In genomic region chr1:9577423-9577822, GRCh38 we compare ENCODE assay signal across 23 cellular contexts. TPM values are rescaled to one million over a fixed set of nuclear protein-coding genes. Genes with fewer than 3 reads are reported as not detected.
DNase-seq lines count a peak whose midpoint lies in the region; ATAC-seq, FAIRE-seq and TF ChIP-seq lines count a peak whose summit lies in the region.
"Had no signal": no experiment of that assay in that cellular context is flagged by ENCODE, and none has a peak within 500 bp of the region (broad histone marks: within the 10 kb centered on the region; RNA-seq: fewer than 3 reads in every experiment).

No MANE protein-coding gene starts in this region.

- no peak for TF ChIP-seq CTCF in HepG2 (CRISPR knock-in tag; IDR thresholded peaks at IDR 0.05)
- TF ChIP-seq CTCF in right lobe of liver (IDR thresholded peaks at IDR 0.05), result no peak
- TF ChIP-seq CTCF in K562 (IDR thresholded peaks at IDR 0.05 in 2 of 3, conservative IDR thresholded peaks at IDR 0.05 in 1 of 3; ENCODE audit: insufficient read depth in 2 of 3, low read depth in 1 of 3, low read length in 3 of 3), result no peak
- TF ChIP-seq CTCF in progenitor cell of endocrine pancreas (IDR thresholded peaks at IDR 0.05; ENCODE audit: unreplicated experiment), result no peak

- no peaks in the 10 kb centered on the region for H3K4me1 Mint-ChIP-seq in T-helper 2 cell treated with Interferon-gamma antibody and Interleukin-4, amounts not matched to agents 5 μg/mL and 100 μg/mL, for 36 hours (ENCODE audit: low read depth)
- peaks cover 10% of the 10 kb centered on the region for H3K4me1 Mint-ChIP-seq in progenitor cell of endocrine pancreas (ENCODE audit: low read depth)
- H3K4me1 Mint-ChIP-seq: B cell; CD4-positive, CD25-positive, alpha-beta regulatory T cell had no signal

- TF ChIP-seq POLR2A in HepG2 (IDR thresholded peaks at IDR 0.05; ENCODE audit: insufficient read depth in 1 of 2, low read depth in 2 of 2, low read length in 2 of 2) (no peak), right lobe of liver (IDR thresholded peaks at IDR 0.05) (no peak), K562 (conservative IDR thresholded peaks at IDR 0.05) (0 out of 2 replicates have a peak, but pooled peaks have one; percentile 33)

- H3K9me3 ChIP-seq in HepG2 (ENCODE audit: low read length), result no peaks in the 10 kb centered on the region
- no peaks in the 10 kb centered on the region for H3K9me3 ChIP-seq in right lobe of liver
- no peaks in the 10 kb centered on the region for H3K9me3 ChIP-seq in K562 (replicated peaks; ENCODE audit: control insufficient read depth, insufficient read depth, low read depth, low read length)
- H3K9me3 ChIP-seq: BLaER1, Caco-2, HAP-1 had no signal

- H3K79me2 ChIP-seq in HepG2 (ENCODE audit: insufficient read depth, low read length), result peaks cover 7% of the 10 kb centered on the region
- no peaks in the 10 kb centered on the region for H3K79me2 ChIP-seq in K562 (ENCODE audit: control insufficient read depth, insufficient read depth, low read length)

- H3K27me3 Mint-ChIP-seq in T-helper 2 cell treated with Interferon-gamma antibody and Interleukin-4, amounts not matched to agents 5 μg/mL and 100 μg/mL, for 36 hours (ENCODE audit: low read depth), result no peaks in the 10 kb centered on the region
- H3K27me3 Mint-ChIP-seq in progenitor cell of endocrine pancreas, result no peaks in the 10 kb centered on the region
- H3K27me3 Mint-ChIP-seq: B cell; CD4-positive, CD25-positive, alpha-beta regulatory T cell had no signal

- CTCF ChIA-PET in HepG2 (lab: Yijun Ruan, JAX; ENCODE audit: low intra/inter-chr PET ratio, low total read pairs) (no interaction called here), K562 (lab: Yijun Ruan, JAX; ENCODE audit: low intra/inter-chr PET ratio) (no interaction called here)

- peaks cover 22% of the 10 kb centered on the region for H3K36me3 Mint-ChIP-seq in T-helper 2 cell treated with Interferon-gamma antibody and Interleukin-4, amounts not matched to agents 5 μg/mL and 100 μg/mL, for 36 hours (ENCODE audit: low read depth)
- peaks cover 12% of the 10 kb centered on the region for H3K36me3 Mint-ChIP-seq in progenitor cell of endocrine pancreas (ENCODE audit: insufficient read depth)

- no peaks in the 10 kb centered on the region for H3K9me1 ChIP-seq in K562 (ENCODE audit: control insufficient read depth, insufficient read depth, low read length)

- no peaks in the 10 kb centered on the region for H3K4me1 ChIP-seq in HepG2 (ENCODE audit: insufficient read depth, low read length)
- H3K4me1 ChIP-seq in right lobe of liver, result no peaks in the 10 kb centered on the region
- H3K4me1 ChIP-seq in K562 (replicated peaks in 1 of 2; ENCODE audit: control insufficient read depth in 2 of 2, insufficient read depth in 2 of 2, low read length in 2 of 2), result no peaks in the 10 kb centered on the region
- H3K4me1 ChIP-seq: Caco-2 had no signal

- H3K27ac Mint-ChIP-seq in T-helper 2 cell treated with Interferon-gamma antibody and Interleukin-4, amounts not matched to agents 5 μg/mL and 100 μg/mL, for 36 hours, result peak overlapping the region; percentile 53
- peak overlapping the region; percentile 6 for H3K27ac Mint-ChIP-seq in progenitor cell of endocrine pancreas
- H3K27ac Mint-ChIP-seq: B cell; CD8-positive, alpha-beta T cell had no signal

- no peak overlapping the region for H3K4me3 Mint-ChIP-seq in T-helper 2 cell treated with Interferon-gamma antibody and Interleukin-4, amounts not matched to agents 5 μg/mL and 100 μg/mL, for 36 hours
- no peak overlapping the region for H3K4me3 Mint-ChIP-seq in progenitor cell of endocrine pancreas (ENCODE audit: low read depth)
- H3K4me3 Mint-ChIP-seq: B cell; CD8-positive, alpha-beta T cell had no signal

- H3K27me3 ChIP-seq in HepG2 (ENCODE audit: control insufficient read depth in 1 of 2, insufficient read depth in 2 of 2, low read length in 2 of 2), result no peaks in the 10 kb centered on the region
- no peaks in the 10 kb centered on the region for H3K27me3 ChIP-seq in right lobe of liver
- H3K27me3 ChIP-seq in K562 (ENCODE audit: control insufficient read depth in 2 of 2, insufficient read depth in 2 of 2, low read length in 2 of 2), result no peaks in the 10 kb centered on the region
- H3K27me3 ChIP-seq: BLaER1 had no signal

- 87% methylated on average over 5 of the region's 5 CpGs for WGBS in HepG2 (ENCODE audit: low lambda C conversion rate)
- 96% methylated on average over 5 of the region's 5 CpGs for WGBS in right lobe of liver (ENCODE audit: insufficient coverage, low coverage, low lambda C conversion rate, missing lambda C conversion rate)
- WGBS in K562 (ENCODE audit: insufficient coverage, low coverage, missing lambda C conversion rate), result 100% methylated on average over 5 of the region's 5 CpGs

- H3K27ac ChIP-seq in HepG2 (ENCODE audit: extremely low read length, insufficient read depth, low read length) (no peak overlapping the region), right lobe of liver (no peak overlapping the region), K562 (ENCODE audit: extremely low read depth, low read depth, low read length) (no peak overlapping the region)
- H3K27ac ChIP-seq: 22Rv1, BLaER1, C4-2B had no signal

- H4K20me1 ChIP-seq in HepG2 (ENCODE audit: insufficient read depth, low read length) (0 out of 2 replicates have a peak, but pooled peaks cover 3% of the 10 kb centered on the region), K562 (replicated peaks; ENCODE audit: control insufficient read depth, insufficient read depth, low read length) (no peaks in the 10 kb centered on the region)

- ATAC-seq in HepG2, result no peak
- no peak for ATAC-seq in right lobe of liver
- no peak for ATAC-seq in K562
- no peak for ATAC-seq in GM21619 (IDR thresholded peaks at IDR 0.05; ENCODE audit: unreplicated experiment)
- no peak for ATAC-seq in GM21390 (IDR thresholded peaks at IDR 0.05; ENCODE audit: unreplicated experiment)
- ATAC-seq: CD8-positive, alpha-beta T cell had no signal

- no TSS peak for BruUV-seq in HepG2 (replicated peaks; lab: Mats Ljungman, UMichigan)
- BruUV-seq in K562 (replicated peaks; lab: Mats Ljungman, UMichigan), result no TSS peak

- H3K4me3 ChIP-seq in HepG2 (replicated peaks in 1 of 3; ENCODE audit: insufficient read depth in 1 of 3, low read depth in 2 of 3, low read length in 3 of 3), result no peak overlapping the region
- H3K4me3 ChIP-seq in right lobe of liver, result no peak overlapping the region
- no peak overlapping the region for H3K4me3 ChIP-seq in K562
- H3K4me3 ChIP-seq: BLaER1, HAP-1 had no signal

- in situ Hi-C loops in HepG2 (cut with HindIII; ENCODE audit: extremely low pct_ligation_motif_present, low pct_unique_long_range_greater_than_20kb), result no loop called here
- in situ Hi-C loops in K562 (cut with MboI), result no loop called here

- TF ChIP-seq RAD21 in HepG2 (CRISPR knock-in tag; IDR thresholded peaks at IDR 0.05) (no peak), K562 (CRISPR knock-in tag; conservative IDR thresholded peaks at IDR 0.05 in 1 of 2, IDR thresholded peaks at IDR 0.05 in 1 of 2) (no peak)

- no peak for DNase-seq in T-helper 2 cell treated with Interferon-gamma antibody and Interleukin-4, amounts not matched to agents 5 μg/mL and 100 μg/mL, for 36 hours (ENCODE audit: low spot score)
- no peak for DNase-seq in T-helper 2 cell
- no peak for DNase-seq in HepG2 (ENCODE audit: low spot score)
- no peak for DNase-seq in right lobe of liver
- DNase-seq in K562 (ENCODE audit: extremely low read depth in 1 of 4, low spot score in 3 of 4), result peak in 1 of 4 experiments; percentile 2
- DNase-seq in progenitor cell of endocrine pancreas (ENCODE audit: low spot score, unreplicated experiment), result no peak
- DNase-seq: Caco-2; CD4-positive, CD25-positive, alpha-beta regulatory T cell; CD8-positive, alpha-beta T cell; DMS153; DND-41; GOT3 had no signal

- TF ChIP-seq EP300 in HepG2 (IDR thresholded peaks at IDR 0.05; ENCODE audit: low read depth in 2 of 2, low read length in 2 of 2) (no peak), HepG2 (CRISPR knock-in tag; IDR thresholded peaks at IDR 0.05; ENCODE audit: borderline replicate concordance) (no peak), K562 (IDR thresholded peaks at IDR 0.05; ENCODE audit: low read length) (no peak)

- intact Hi-C loops in HepG2 (cut with micrococcal nuclease; ENCODE audit: unreplicated experiment), result no loop called here
- intact Hi-C loops in right lobe of liver (cut with DNase I), result loop anchor here in 1 of 2 donors (10.0 kb wide), 1 partner anchor 83 kb away; no protein-coding TSS in a partner anchor
- intact Hi-C loops in K562 (cut with micrococcal nuclease), result no loop called here

- H3K9ac ChIP-seq in HepG2 (ENCODE audit: insufficient read depth, low read depth, low read length) (no peak overlapping the region), K562 (ENCODE audit: insufficient read depth in 1 of 2, low read depth in 2 of 2, low read length in 2 of 2) (no peak overlapping the region)
- H3K9ac ChIP-seq: BLaER1 had no signal

- no peak for FAIRE-seq in HepG2 (lab: Jason Lieb, UNC)
- FAIRE-seq in K562 (lab: Jason Lieb, UNC), result no peak
- FAIRE-seq: A204.1, G401.6, GM12892, H54 had no signal

- POLR2A ChIA-PET in HepG2 (lab: Yijun Ruan, JAX) (no interaction called here), K562 (lab: Yijun Ruan, JAX) (no interaction called here)

- peaks cover 28 to 65% of the 10 kb centered on the region in 2 experiments for H3K36me3 ChIP-seq in HepG2 (replicated peaks in 1 of 2; ENCODE audit: control insufficient read depth in 1 of 2, insufficient read depth in 2 of 2, low read length in 2 of 2)
- H3K36me3 ChIP-seq in right lobe of liver, result peaks cover 0 to 59% (median 23%) of the 10 kb centered on the region in 4 donors
- peaks cover 67% of the 10 kb centered on the region for H3K36me3 ChIP-seq in K562 (ENCODE audit: control insufficient read depth, insufficient read depth, low read length)

- H2AFZ ChIP-seq in HepG2 (ENCODE audit: low read length) (no peak overlapping the region), K562 (ENCODE audit: low read depth, low read length) (no peak overlapping the region)

- no peaks in the 10 kb centered on the region for H3K9me3 Mint-ChIP-seq in T-helper 2 cell treated with Interferon-gamma antibody and Interleukin-4, amounts not matched to agents 5 μg/mL and 100 μg/mL, for 36 hours
- no peaks in the 10 kb centered on the region for H3K9me3 Mint-ChIP-seq in progenitor cell of endocrine pancreas (ENCODE audit: low read depth)
- H3K9me3 Mint-ChIP-seq: CD4-positive, CD25-positive, alpha-beta regulatory T cell; CD8-positive, alpha-beta T cell had no signal

- H3K4me2 ChIP-seq in HepG2 (ENCODE audit: low read depth, low read length) (no peak overlapping the region), K562 (ENCODE audit: insufficient read depth, low read length) (no peak overlapping the region)
- H3K4me2 ChIP-seq: BLaER1 had no signal

RNA-seq across cellular contexts. Expression of gene TMEM201, which starts 11.3 kb away (rescaled TPM):
- total RNA-seq in HepG2 (2016; rRNA removed; fragmentation: Illumina TruSeq; extraction: Trizol), result 5.7 and 8.2 TPM in 2 replicates
- total RNA-seq in HepG2 (2016; cell fraction: cytosol; rRNA removed; fragmentation: Illumina TruSeq; extraction: Trizol; ENCODE audit: low read depth), result 2.8 TPM in 2 replicates
- total RNA-seq in HepG2 (2016; cell fraction: insoluble cytoplasmic fraction; rRNA removed; fragmentation: Illumina TruSeq; extraction: Trizol), result 3.7 and 9.3 TPM in 2 replicates
- 8.8 and 9.5 TPM in 2 replicates for total RNA-seq in HepG2 (2016; cell fraction: membrane; rRNA removed; fragmentation: Illumina TruSeq; extraction: Trizol)
- total RNA-seq in HepG2 (2016; cell fraction: nucleus; rRNA removed; fragmentation: Illumina TruSeq; extraction: Trizol), result 13.9 and 14.4 TPM in 2 replicates
- polyA plus RNA-seq in HepG2 (2011; rRNA removed), result 1.5 and 2.1 TPM in 2 replicates
- polyA plus RNA-seq in HepG2 (2011; cell fraction: cytosol; rRNA removed), result 1.2 and 1.7 TPM in 2 replicates
- polyA plus RNA-seq in HepG2 (2011; cell fraction: nucleus; rRNA removed), result 11.5 and 13.6 TPM in 2 replicates
- 4.9 and 7.2 TPM in 2 replicates for polyA plus RNA-seq in HepG2 (2012)
- 2.6 and 2.7 TPM in 2 replicates for polyA plus RNA-seq in HepG2 (2016; cell fraction: cytosol; fragmentation: Illumina TruSeq; extraction: Trizol; ENCODE audit: low read depth)
- polyA plus RNA-seq in HepG2 (2016; cell fraction: insoluble cytoplasmic fraction; fragmentation: Illumina TruSeq; extraction: Trizol; ENCODE audit: low read depth), result 5.4 and 7.8 TPM in 2 replicates
- polyA plus RNA-seq in HepG2 (2016; cell fraction: membrane; fragmentation: Illumina TruSeq; extraction: Trizol; ENCODE audit: low read depth), result 6.4 and 6.7 TPM in 2 replicates
- polyA plus RNA-seq in HepG2 (2016; cell fraction: nucleus; fragmentation: Illumina TruSeq; extraction: Trizol; ENCODE audit: insufficient read depth, low read depth), result 24.0 and 25.7 TPM in 2 replicates
- polyA minus RNA-seq in HepG2 (2011; rRNA and poly(A)+ RNA removed; ENCODE audit: low replicate concordance), result 8.5 and 12.3 TPM in 2 replicates
- 5.4 and 5.5 TPM in 2 replicates for polyA minus RNA-seq in HepG2 (2011; cell fraction: cytosol; rRNA and poly(A)+ RNA removed)
- polyA minus RNA-seq in HepG2 (2011; cell fraction: nucleus; rRNA and poly(A)+ RNA removed), result 9.0 and 9.2 TPM in 2 replicates
- total RNA-seq in right lobe of liver, result 1 to 10 TPM; 1.6 to 5.8 (median 3.0) TPM
- total RNA-seq in K562 (2011; cell fraction: chromatin; rRNA removed; ENCODE audit: low replicate concordance), result 31.6 and 91.3 TPM in 2 replicates
- total RNA-seq in K562 (2011; cell fraction: nucleolus; rRNA removed), result 68.6 and 78.7 TPM in 2 replicates
- total RNA-seq in K562 (2011; cell fraction: nucleoplasm; rRNA removed), result 48.5 and 50.3 TPM in 2 replicates
- 9.0 and 16.5 TPM in 2 replicates for total RNA-seq in K562 (2014; rRNA removed)
- 1.9 and 3.0 TPM in 2 replicates for total RNA-seq in K562 (2014; rRNA removed; fragmentation: Illumina TruSeq; extraction: Trizol)
- total RNA-seq in K562 (2015; rRNA removed; fragmentation: Illumina TruSeq; extraction: Trizol), result 7.4 and 9.0 TPM in 2 replicates
- total RNA-seq in K562 (2021), result 48.8 and 51.3 TPM in 2 replicates
- 2.3 and 3.9 TPM in 2 replicates for polyA plus RNA-seq in K562 (2011; rRNA removed)
- 3.0 and 6.9 TPM in 2 replicates for polyA plus RNA-seq in K562 (2011; cell fraction: cytosol; rRNA removed)
- polyA plus RNA-seq in K562 (2011; cell fraction: nucleus; rRNA removed), result 15.1 and 27.9 TPM in 2 replicates
- 18.3 and 22.2 TPM in 2 replicates for polyA plus RNA-seq in K562 (2012)
- polyA plus RNA-seq in K562 (2014; fragmentation: Illumina TruSeq; extraction: Trizol), result 10.3 and 24.1 TPM in 2 replicates
- under 1 TPM; 0.42 to 0.46 TPM for polyA plus RNA-seq in K562 (2014; fragmentation: Nextera tagmentation; extraction: Ambion mirVana)
- polyA plus RNA-seq in K562 (2014; rRNA removed), result 14.7 and 15.4 TPM in 2 replicates
- polyA minus RNA-seq in K562 (2011; rRNA and poly(A)+ RNA removed), result 2.8 and 4.0 TPM in 2 replicates
- polyA minus RNA-seq in K562 (2011; cell fraction: cytosol; rRNA and poly(A)+ RNA removed), result 15.2 and 18.0 TPM in 2 replicates
- 19.2 and 21.4 TPM in 2 replicates for polyA minus RNA-seq in K562 (2011; cell fraction: nucleus; rRNA and poly(A)+ RNA removed)
- total RNA-seq in progenitor cell of endocrine pancreas, result 24.5 and 24.6 TPM in 2 replicates

RNA-seq across cellular contexts. Expression of gene SLC25A33, which starts 38.2 kb away (rescaled TPM):
- total RNA-seq in HepG2 (2016; rRNA removed; fragmentation: Illumina TruSeq; extraction: Trizol), result 48.6 and 50.3 TPM in 2 replicates
- 154 and 160 TPM in 2 replicates for total RNA-seq in HepG2 (2016; cell fraction: cytosol; rRNA removed; fragmentation: Illumina TruSeq; extraction: Trizol; ENCODE audit: low read depth)
- 44.1 and 53.1 TPM in 2 replicates for total RNA-seq in HepG2 (2016; cell fraction: insoluble cytoplasmic fraction; rRNA removed; fragmentation: Illumina TruSeq; extraction: Trizol)
- 183 TPM in 2 replicates for total RNA-seq in HepG2 (2016; cell fraction: membrane; rRNA removed; fragmentation: Illumina TruSeq; extraction: Trizol)
- total RNA-seq in HepG2 (2016; cell fraction: nucleus; rRNA removed; fragmentation: Illumina TruSeq; extraction: Trizol), result 22.6 and 24.9 TPM in 2 replicates
- polyA plus RNA-seq in HepG2 (2011; rRNA removed), result 15.2 and 15.4 TPM in 2 replicates
- 15.2 and 20.3 TPM in 2 replicates for polyA plus RNA-seq in HepG2 (2011; cell fraction: cytosol; rRNA removed)
- 5.8 and 8.1 TPM in 2 replicates for polyA plus RNA-seq in HepG2 (2011; cell fraction: nucleus; rRNA removed)
- polyA plus RNA-seq in HepG2 (2012), result 20.1 and 21.0 TPM in 2 replicates
- 153 and 173 TPM in 2 replicates for polyA plus RNA-seq in HepG2 (2016; cell fraction: cytosol; fragmentation: Illumina TruSeq; extraction: Trizol; ENCODE audit: low read depth)
- polyA plus RNA-seq in HepG2 (2016; cell fraction: insoluble cytoplasmic fraction; fragmentation: Illumina TruSeq; extraction: Trizol; ENCODE audit: low read depth), result 42.4 and 45.4 TPM in 2 replicates
- polyA plus RNA-seq in HepG2 (2016; cell fraction: membrane; fragmentation: Illumina TruSeq; extraction: Trizol; ENCODE audit: low read depth), result 145 and 151 TPM in 2 replicates
- polyA plus RNA-seq in HepG2 (2016; cell fraction: nucleus; fragmentation: Illumina TruSeq; extraction: Trizol; ENCODE audit: insufficient read depth, low read depth), result 34.7 and 35.9 TPM in 2 replicates
- 5.3 and 8.8 TPM in 2 replicates for polyA minus RNA-seq in HepG2 (2011; rRNA and poly(A)+ RNA removed; ENCODE audit: low replicate concordance)
- polyA minus RNA-seq in HepG2 (2011; cell fraction: cytosol; rRNA and poly(A)+ RNA removed), result 11.6 and 12.6 TPM in 2 replicates
- 10.7 and 13.2 TPM in 2 replicates for polyA minus RNA-seq in HepG2 (2011; cell fraction: nucleus; rRNA and poly(A)+ RNA removed)
- total RNA-seq in right lobe of liver, result 10 to 100 TPM in 3 of 6 experiments, 1 to 10 TPM in 3; 3.5 to 26.5 (median 8.2) TPM
- total RNA-seq in K562 (2011; cell fraction: chromatin; rRNA removed; ENCODE audit: low replicate concordance), result 13.1 and 13.7 TPM in 2 replicates
- total RNA-seq in K562 (2011; cell fraction: nucleolus; rRNA removed), result 11.7 and 12.3 TPM in 2 replicates
- total RNA-seq in K562 (2011; cell fraction: nucleoplasm; rRNA removed), result 13.1 and 21.5 TPM in 2 replicates
- total RNA-seq in K562 (2014; rRNA removed), result 22.7 and 23.5 TPM in 2 replicates
- 23.5 and 24.2 TPM in 2 replicates for total RNA-seq in K562 (2014; rRNA removed; fragmentation: Illumina TruSeq; extraction: Trizol)
- total RNA-seq in K562 (2015; rRNA removed; fragmentation: Illumina TruSeq; extraction: Trizol), result 17.6 and 19.2 TPM in 2 replicates
- 20.7 and 20.9 TPM in 2 replicates for total RNA-seq in K562 (2021)
- 11.9 and 14.9 TPM in 2 replicates for polyA plus RNA-seq in K562 (2011; rRNA removed)
- 10.0 and 13.1 TPM in 2 replicates for polyA plus RNA-seq in K562 (2011; cell fraction: cytosol; rRNA removed)
- polyA plus RNA-seq in K562 (2011; cell fraction: nucleus; rRNA removed), result 6.2 and 7.7 TPM in 2 replicates
- 10.1 and 13.7 TPM in 2 replicates for polyA plus RNA-seq in K562 (2012)
- polyA plus RNA-seq in K562 (2014; fragmentation: Illumina TruSeq; extraction: Trizol), result 15.3 and 16.5 TPM in 2 replicates
- polyA plus RNA-seq in K562 (2014; fragmentation: Nextera tagmentation; extraction: Ambion mirVana), result 1 to 10 TPM; 3.2 to 6.4 TPM
- 17.5 and 21.6 TPM in 2 replicates for polyA plus RNA-seq in K562 (2014; rRNA removed)
- 11.2 and 12.4 TPM in 2 replicates for polyA minus RNA-seq in K562 (2011; rRNA and poly(A)+ RNA removed)
- polyA minus RNA-seq in K562 (2011; cell fraction: cytosol; rRNA and poly(A)+ RNA removed), result 8.6 and 9.5 TPM in 2 replicates
- polyA minus RNA-seq in K562 (2011; cell fraction: nucleus; rRNA and poly(A)+ RNA removed), result 4.7 and 5.8 TPM in 2 replicates
- 7.6 and 7.7 TPM in 2 replicates for total RNA-seq in progenitor cell of endocrine pancreas
